8 cellular contexts compared by ENCODE assay signal in the genomic region with DNA sequence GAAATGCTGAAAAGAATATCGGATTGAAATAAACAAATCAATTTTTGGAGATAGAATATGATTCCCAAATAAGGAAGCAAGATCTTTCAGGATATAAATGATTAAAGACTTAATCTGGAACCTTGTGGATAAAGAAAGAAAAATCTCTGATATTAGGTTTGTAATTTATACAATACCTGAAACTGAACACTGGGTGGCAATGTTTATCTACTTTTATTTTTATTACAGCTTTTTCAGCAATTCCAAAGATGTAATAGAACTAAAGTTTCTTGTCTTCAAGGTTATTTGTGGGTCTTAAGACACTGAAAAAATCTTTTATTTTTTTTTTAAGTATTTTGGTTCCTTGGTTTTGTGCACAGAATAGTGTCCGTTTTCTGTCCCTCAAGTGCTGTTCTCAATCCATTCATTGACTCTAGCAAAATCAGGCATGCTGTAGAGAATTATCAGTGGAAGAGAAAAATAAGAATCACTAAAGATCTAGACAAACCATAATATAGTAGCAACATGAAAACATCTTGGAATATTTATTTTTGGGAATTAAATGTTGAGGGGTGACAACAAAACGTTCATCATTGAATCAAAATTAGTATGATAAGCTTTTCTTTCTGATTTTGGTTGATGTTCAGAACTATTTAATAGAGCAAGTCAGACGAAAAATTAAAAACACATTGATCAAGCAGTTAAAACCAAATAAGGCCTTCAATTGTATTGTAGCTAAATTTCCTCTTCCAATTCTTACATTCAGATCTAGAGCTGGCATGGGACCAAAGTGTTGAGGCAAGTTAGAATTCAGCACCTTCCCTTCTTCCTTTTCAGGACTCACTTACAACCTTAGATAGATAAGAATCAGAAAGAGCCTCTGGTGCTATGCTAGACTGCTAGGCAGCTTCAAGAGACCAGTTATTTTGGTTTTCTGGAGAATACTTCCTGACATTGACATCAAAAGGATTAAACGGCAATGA.
DNase-seq lines count a peak whose midpoint lies in the region; ATAC-seq, FAIRE-seq and TF ChIP-seq lines count a peak whose summit lies in the region.

No MANE protein-coding gene starts in this region.

- CTCF ChIA-PET in HEK293 (lab: Yijun Ruan, JAX), result interaction anchor here (0.5 to 3.5 kb wide), 18 partner anchors 11 to 1996 kb away, joined by 3 to 17 read pairs (median 3); no protein-coding TSS in a partner anchor
- CTCF ChIA-PET in activated CD4-positive, alpha-beta T cell treated with anti-CD3 and anti-CD28 coated beads for 36 hours (lab: Charles Lee), result interaction anchor here (0.8 kb wide), 1 partner anchor 1840 kb away, joined by 3 read pairs; no protein-coding TSS in a partner anchor

- H3K27me3 ChIP-seq in gastroesophageal sphincter, result no peaks in the 10 kb centered on the region

- no peak overlapping the region for H3K4me3 ChIP-seq in HEK293 (ENCODE audit: low read depth, low read length)
- H3K4me3 ChIP-seq in gastroesophageal sphincter, result no peak overlapping the region

- 51 to 56% methylated on average over 5 of the region's 5 CpGs for WGBS in gastroesophageal sphincter (ENCODE audit: low coverage in 1 of 2), 2 donors

- H3K36me3 ChIP-seq in HEK293 (ENCODE audit: control insufficient read depth in 2 of 2, insufficient read depth in 1 of 2, low read length in 2 of 2), result no peaks in the 10 kb centered on the region
- no peaks in the 10 kb centered on the region for H3K36me3 ChIP-seq in gastroesophageal sphincter

- TF ChIP-seq CTCF in HEK293 (tag by site-specific recombination; IDR thresholded peaks at IDR 0.05) (no peak), gastroesophageal sphincter (IDR thresholded peaks at IDR 0.05) (peak in 2 of 4 experiments; percentile 14 to 28)

- no peak for TF ChIP-seq POLR2A in gastroesophageal sphincter (IDR thresholded peaks at IDR 0.05)

- H3K4me1 ChIP-seq in HEK293 (ENCODE audit: control insufficient read depth, insufficient read depth, low read length), result no peaks in the 10 kb centered on the region
- H3K4me1 ChIP-seq in gastroesophageal sphincter, result no peaks in the 10 kb centered on the region

- no peak overlapping the region for H3K27ac Mint-ChIP-seq in activated CD4-positive, alpha-beta T cell treated with anti-CD3 and anti-CD28 coated beads for 36 hours

- POLR2A ChIA-PET in HEK293 (lab: Yijun Ruan, JAX), result no interaction called here
- POLR2A ChIA-PET in activated CD4-positive, alpha-beta T cell treated with anti-CD3 and anti-CD28 coated beads for 36 hours (lab: Charles Lee), result no interaction called here

- DNase-seq in AML-193 (lab: John Stamatoyannopoulos, UW) (peak; percentile 45 to 51), OCI-M1 (lab: John Stamatoyannopoulos, UW) (peak; percentile 50), frontal cortex (ENCODE audit: low spot score in 2 of 2) (peak; percentile 1 to 12)
- no peak for DNase-seq in activated CD4-positive, alpha-beta T cell treated with anti-CD3 and anti-CD28 coated beads for 36 hours
- DNase-seq in central memory CD4-positive, alpha-beta T cell, result no peak

- H3K27ac ChIP-seq in HEK293 (ENCODE audit: extremely low read depth, low read depth, low read length) (no peak overlapping the region), gastroesophageal sphincter (no peak overlapping the region)

- H3K27me3 Mint-ChIP-seq in activated CD4-positive, alpha-beta T cell treated with anti-CD3 and anti-CD28 coated beads for 36 hours, result no peaks in the 10 kb centered on the region

- H3K36me3 Mint-ChIP-seq in activated CD4-positive, alpha-beta T cell treated with anti-CD3 and anti-CD28 coated beads for 36 hours (ENCODE audit: low read depth), result no peaks in the 10 kb centered on the region

- H3K9me3 ChIP-seq in HEK293 (ENCODE audit: control insufficient read depth, insufficient read depth, low read depth, low read length), result no peaks in the 10 kb centered on the region
- H3K9me3 ChIP-seq in gastroesophageal sphincter, result no peaks in the 10 kb centered on the region

- intact Hi-C loops in activated CD4-positive, alpha-beta T cell treated with anti-CD3 and anti-CD28 coated beads for 36 hours (cut with DNase I, micrococcal nuclease), result no loop called here

- ATAC-seq in activated CD4-positive, alpha-beta T cell treated with anti-CD3 and anti-CD28 coated beads for 36 hours, result no peak
- ATAC-seq in gastroesophageal sphincter (no peak), GM19023 (IDR thresholded peaks at IDR 0.05; ENCODE audit: unreplicated experiment) (no peak)

- H3K4me3 Mint-ChIP-seq in activated CD4-positive, alpha-beta T cell treated with anti-CD3 and anti-CD28 coated beads for 36 hours, result no peak overlapping the region

- H3K9me3 Mint-ChIP-seq in activated CD4-positive, alpha-beta T cell treated with anti-CD3 and anti-CD28 coated beads for 36 hours (ENCODE audit: low read depth), result no peaks in the 10 kb centered on the region

- TF ChIP-seq EP300 in gastroesophageal sphincter (IDR thresholded peaks at IDR 0.05), result no peak

- H3K4me1 Mint-ChIP-seq in activated CD4-positive, alpha-beta T cell treated with anti-CD3 and anti-CD28 coated beads for 36 hours, result no peaks in the 10 kb centered on the region

- peak; percentile 96 for FAIRE-seq in frontal cortex (lab: Jason Lieb, UNC)

TF ChIP-seq in HEK293, 187 proteins besides CTCF, POLR2A, EP300 and RAD21 (continues in another document):
- TF ChIP-seq, protein P1, sequence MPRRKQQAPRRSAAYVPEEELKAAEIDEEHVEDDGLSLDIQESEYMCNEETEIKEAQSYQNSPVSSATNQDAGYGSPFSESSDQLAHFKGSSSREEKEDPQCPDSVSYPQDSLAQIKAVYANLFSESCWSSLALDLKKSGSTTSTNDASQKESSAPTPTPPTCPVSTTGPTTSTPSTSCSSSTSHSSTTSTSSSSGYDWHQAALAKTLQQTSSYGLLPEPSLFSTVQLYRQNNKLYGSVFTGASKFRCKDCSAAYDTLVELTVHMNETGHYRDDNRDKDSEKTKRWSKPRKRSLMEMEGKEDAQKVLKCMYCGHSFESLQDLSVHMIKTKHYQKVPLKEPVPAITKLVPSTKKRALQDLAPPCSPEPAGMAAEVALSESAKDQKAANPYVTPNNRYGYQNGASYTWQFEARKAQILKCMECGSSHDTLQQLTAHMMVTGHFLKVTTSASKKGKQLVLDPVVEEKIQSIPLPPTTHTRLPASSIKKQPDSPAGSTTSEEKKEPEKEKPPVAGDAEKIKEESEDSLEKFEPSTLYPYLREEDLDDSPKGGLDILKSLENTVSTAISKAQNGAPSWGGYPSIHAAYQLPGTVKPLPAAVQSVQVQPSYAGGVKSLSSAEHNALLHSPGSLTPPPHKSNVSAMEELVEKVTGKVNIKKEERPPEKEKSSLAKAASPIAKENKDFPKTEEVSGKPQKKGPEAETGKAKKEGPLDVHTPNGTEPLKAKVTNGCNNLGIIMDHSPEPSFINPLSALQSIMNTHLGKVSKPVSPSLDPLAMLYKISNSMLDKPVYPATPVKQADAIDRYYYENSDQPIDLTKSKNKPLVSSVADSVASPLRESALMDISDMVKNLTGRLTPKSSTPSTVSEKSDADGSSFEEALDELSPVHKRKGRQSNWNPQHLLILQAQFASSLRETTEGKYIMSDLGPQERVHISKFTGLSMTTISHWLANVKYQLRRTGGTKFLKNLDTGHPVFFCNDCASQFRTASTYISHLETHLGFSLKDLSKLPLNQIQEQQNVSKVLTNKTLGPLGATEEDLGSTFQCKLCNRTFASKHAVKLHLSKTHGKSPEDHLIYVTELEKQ (tag by site-specific recombination; IDR thresholded peaks at IDR 0.05; ENCODE audit: borderline replicate concordance), result no peak
- TF ChIP-seq ZNF654 (tag by site-specific recombination; IDR thresholded peaks at IDR 0.05; ENCODE audit: low read depth) (peak; percentile 37), ZNF175 (tag by site-specific recombination; IDR thresholded peaks at IDR 0.05) (no peak), ZNF549 (tag by site-specific recombination; IDR thresholded peaks at IDR 0.05) (no peak), ZNF146 (tag by site-specific recombination; IDR thresholded peaks at IDR 0.05) (no peak), ZNF157 (tag by site-specific recombination; IDR thresholded peaks at IDR 0.05) (no peak), KLF7 (tag by site-specific recombination; IDR thresholded peaks at IDR 0.05; ENCODE audit: borderline replicate concordance) (no peak), ZNF169 (tag by site-specific recombination; IDR thresholded peaks at IDR 0.05) (no peak), ZNF530 (tag by site-specific recombination; IDR thresholded peaks at IDR 0.05; ENCODE audit: low read depth) (no peak), ZNF426 (tag by site-specific recombination; IDR thresholded peaks at IDR 0.05) (no peak)
- TF ChIP-seq, protein P2, sequence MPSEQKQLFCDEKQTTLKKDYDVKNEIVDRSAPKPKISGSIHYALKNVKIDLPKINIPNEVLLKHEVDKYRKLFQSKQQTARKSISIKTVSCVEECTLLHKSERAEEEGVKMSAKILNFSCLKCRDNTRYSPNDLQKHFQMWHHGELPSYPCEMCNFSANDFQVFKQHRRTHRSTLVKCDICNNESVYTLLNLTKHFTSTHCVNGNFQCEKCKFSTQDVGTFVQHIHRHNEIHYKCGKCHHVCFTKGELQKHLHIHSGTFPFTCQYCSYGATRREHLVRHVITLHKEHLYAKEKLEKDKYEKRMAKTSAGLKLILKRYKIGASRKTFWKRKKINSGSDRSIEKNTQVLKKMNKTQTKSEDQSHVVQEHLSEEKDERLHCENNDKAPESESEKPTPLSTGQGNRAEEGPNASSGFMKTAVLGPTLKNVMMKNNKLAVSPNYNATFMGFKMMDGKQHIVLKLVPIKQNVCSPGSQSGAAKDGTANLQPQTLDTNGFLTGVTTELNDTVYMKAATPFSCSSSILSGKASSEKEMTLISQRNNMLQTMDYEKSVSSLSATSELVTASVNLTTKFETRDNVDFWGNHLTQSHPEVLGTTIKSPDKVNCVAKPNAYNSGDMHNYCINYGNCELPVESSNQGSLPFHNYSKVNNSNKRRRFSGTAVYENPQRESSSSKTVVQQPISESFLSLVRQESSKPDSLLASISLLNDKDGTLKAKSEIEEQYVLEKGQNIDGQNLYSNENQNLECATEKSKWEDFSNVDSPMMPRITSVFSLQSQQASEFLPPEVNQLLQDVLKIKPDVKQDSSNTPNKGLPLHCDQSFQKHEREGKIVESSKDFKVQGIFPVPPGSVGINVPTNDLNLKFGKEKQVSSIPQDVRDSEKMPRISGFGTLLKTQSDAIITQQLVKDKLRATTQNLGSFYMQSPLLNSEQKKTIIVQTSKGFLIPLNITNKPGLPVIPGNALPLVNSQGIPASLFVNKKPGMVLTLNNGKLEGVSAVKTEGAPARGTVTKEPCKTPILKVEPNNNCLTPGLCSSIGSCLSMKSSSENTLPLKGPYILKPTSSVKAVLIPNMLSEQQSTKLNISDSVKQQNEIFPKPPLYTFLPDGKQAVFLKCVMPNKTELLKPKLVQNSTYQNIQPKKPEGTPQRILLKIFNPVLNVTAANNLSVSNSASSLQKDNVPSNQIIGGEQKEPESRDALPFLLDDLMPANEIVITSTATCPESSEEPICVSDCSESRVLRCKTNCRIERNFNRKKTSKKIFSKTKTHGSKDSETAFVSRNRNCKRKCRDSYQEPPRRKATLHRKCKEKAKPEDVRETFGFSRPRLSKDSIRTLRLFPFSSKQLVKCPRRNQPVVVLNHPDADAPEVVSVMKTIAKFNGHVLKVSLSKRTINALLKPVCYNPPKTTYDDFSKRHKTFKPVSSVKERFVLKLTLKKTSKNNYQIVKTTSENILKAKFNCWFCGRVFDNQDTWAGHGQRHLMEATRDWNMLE (tag by site-specific recombination; conservative IDR thresholded peaks at IDR 0.05; ENCODE audit: low read depth), result no peak

Comparison
In these comparisons a context has a peak if more than half of its experiments do, and no peak if none do; other contexts are left out.
1. DNase-seq: peak in AML-193 (2 of 2), OCI-M1 (single experiment) and frontal cortex (2 of 2); none in activated CD4-positive, alpha-beta T cell treated with anti-CD3 and anti-CD28 coated beads for 36 hours (single experiment) and central memory CD4-positive, alpha-beta T cell (single experiment).